In the genomic region with DNA sequence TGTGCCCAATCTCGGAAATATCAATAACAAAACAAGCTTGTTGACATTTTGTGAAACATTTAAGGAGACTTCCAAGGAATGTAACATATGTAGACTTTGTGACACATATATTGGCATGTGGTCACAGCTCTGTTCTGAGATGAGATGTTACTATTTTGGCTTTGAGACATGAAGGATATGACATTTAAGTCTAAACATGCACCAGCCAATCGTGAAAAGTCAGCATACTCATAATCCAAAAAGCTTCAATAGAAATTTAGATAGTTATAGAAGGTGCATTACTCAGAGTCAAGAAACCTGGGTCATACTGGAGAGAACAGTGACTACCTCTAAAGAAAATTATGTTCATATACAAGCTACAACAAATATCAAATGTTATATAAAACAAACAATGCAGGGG, we compare ENCODE assay signal across 31 cellular contexts. TPM values are rescaled to one million over a fixed set of nuclear protein-coding genes. Genes with fewer than 3 reads are reported as not detected.
DNase-seq lines count a peak whose midpoint lies in the region; FAIRE-seq and TF ChIP-seq lines count a peak whose summit lies in the region.
"Had no signal": no experiment of that assay in that cellular context is flagged by ENCODE, and none has a peak within 500 bp of the region (broad histone marks: within the 10 kb centered on the region; RNA-seq: fewer than 3 reads in every experiment).

No MANE protein-coding gene starts in this region.

- TF ChIP-seq CTCF in 22Rv1 (IDR thresholded peaks at IDR 0.05) (no peak), bronchial epithelial cell (IDR thresholded peaks at IDR 0.05; ENCODE audit: insufficient read depth, low read length, severe bottlenecking) (no peak), H9 (conservative IDR thresholded peaks at IDR 0.05) (no peak), vagina (IDR thresholded peaks at IDR 0.05) (no peak)

- no peak overlapping the region for H3K14ac ChIP-seq in H9 (ENCODE audit: insufficient read depth, low read length)

- H3K36me3 ChIP-seq in bronchial epithelial cell (ENCODE audit: control insufficient read depth, insufficient read depth, low read length) = peaks cover 1% of the 10 kb centered on the region
- peaks cover 0 to 25% of the 10 kb centered on the region in 2 donors for H3K36me3 ChIP-seq in vagina

- H4K8ac ChIP-seq in H9 (replicated peaks; ENCODE audit: insufficient read length, low read depth, low read length) = no peak overlapping the region

- H3K4ac ChIP-seq in H9 (ENCODE audit: low read depth, low read length) = no peak overlapping the region

- no peaks in the 10 kb centered on the region for H3K4me1 ChIP-seq in H9 (ENCODE audit: insufficient read depth, low read length)
- no peaks in the 10 kb centered on the region for H3K4me1 ChIP-seq in vagina

- no peak overlapping the region for H3K56ac ChIP-seq in H9 (ENCODE audit: insufficient read length, low read depth, low read length)

- H2BK12ac ChIP-seq in H9 (ENCODE audit: insufficient read length, low read depth, low read length) = no peak overlapping the region

- H3K23me2 ChIP-seq in H9 (ENCODE audit: insufficient read length, low read depth, low read length, poor library complexity, severe bottlenecking) = no peaks in the 10 kb centered on the region

- H3K27ac Mint-ChIP-seq in H9 = peak overlapping the region in 1 of 3 experiments; percentile 34; a peak in 1 of 7 replicates
- H3K27ac Mint-ChIP-seq: CD4-positive, alpha-beta memory T cell had no signal

- peak; percentile 73 for FAIRE-seq in HTR-8/SVneo (lab: Jason Lieb, UNC)
- no peak for FAIRE-seq in bronchial epithelial cell (lab: Jason Lieb, UNC)
- FAIRE-seq: GM12878, K562 had no signal

- no peak overlapping the region for H4K91ac ChIP-seq in H9 (ENCODE audit: insufficient read length, low read depth, low read length)

- no peak overlapping the region for H3K23ac ChIP-seq in H9 (ENCODE audit: insufficient read length, low read depth, low read length)

- no peaks in the 10 kb centered on the region for H3K9me3 Mint-ChIP-seq in H9
- H3K9me3 Mint-ChIP-seq: CD4-positive, alpha-beta memory T cell had no signal

- no peak overlapping the region for H2BK20ac ChIP-seq in H9 (ENCODE audit: low read depth, low read length, poor library complexity, severe bottlenecking)

- WGBS in H9 (ENCODE audit: extremely low coverage, insufficient read length, low lambda C conversion rate) = no CpG with 5 or more reads among the region's 2 CpGs

- DNase-seq in HTR-8/SVneo (ENCODE audit: insufficient read length, low spot score) = no peak
- DNase-seq in bronchial epithelial cell (ENCODE audit: low read depth) = peak; percentile 76
- DNase-seq in epithelial cell of prostate (ENCODE audit: low read depth, low spot score) = no peak
- no peak for DNase-seq in NCI-H2196 treated with DMSO at 0.1 percent for 48 hours (lab: John Stamatoyannopoulos, UW; ENCODE audit: unreplicated experiment)
- no peak for DNase-seq in H9
- no peak for DNase-seq in vagina (ENCODE audit: extremely low spot score in 2 of 2)
- DNase-seq: C1 segment of cervical spinal cord; CD4-positive, alpha-beta memory T cell; COR-L47; EL; GDM1; Kasumi-1; MV-4-11; NCI-H1105; NCI-H146; NCI-H1930; NCI-H2107; NCI-H446; NCI-H524 treated with DMSO at 0.1 percent for 48 hours; NCI-H82; NK-92 treated with Interleukin-12 subunit alpha and Interleukin-12 subunit beta, amount 100 ng/mL, for 24 hours; PC-9 had no signal

- no peak overlapping the region for H3K18ac ChIP-seq in H9 (ENCODE audit: insufficient read length, low read depth, low read length)

- H3K79me1 ChIP-seq in H9 (ENCODE audit: insufficient read depth, low read depth, low read length, poor library complexity, severe bottlenecking) = no peaks in the 10 kb centered on the region

- no peak overlapping the region for H2AFZ ChIP-seq in H9 (ENCODE audit: low read length)
- H2AFZ ChIP-seq: PC-9 had no signal

- no peak overlapping the region for H3K4me2 ChIP-seq in H9 (ENCODE audit: insufficient read depth, insufficient read length, low read length)
- H3K4me2 ChIP-seq: PC-9 had no signal

- peaks cover 3 to 4% of the 10 kb centered on the region in 2 experiments; a peak in 1 of 4 replicates for H3K4me1 Mint-ChIP-seq in H9

- H3K4me3 Mint-ChIP-seq in H9 = no peak overlapping the region
- H3K4me3 Mint-ChIP-seq: CD4-positive, alpha-beta memory T cell had no signal

- no peak overlapping the region for H2BK15ac ChIP-seq in H9 (ENCODE audit: low read depth, low read length)

- H3K79me2 ChIP-seq in H9 (ENCODE audit: insufficient read depth, low read length) = no peaks in the 10 kb centered on the region

- H3T11ph ChIP-seq in H9 (ENCODE audit: low read length) = no peak overlapping the region

- H3K4me3 ChIP-seq in bronchial epithelial cell (ENCODE audit: low read depth, low read length) (no peak overlapping the region), vagina (no peak overlapping the region)
- H3K4me3 ChIP-seq: GM12878, K562, PC-9, SJSA1 had no signal

- no peaks in the 10 kb centered on the region for H3K27me3 Mint-ChIP-seq in H9 (ENCODE audit: low read depth)
- H3K27me3 Mint-ChIP-seq: CD4-positive, alpha-beta memory T cell had no signal

- intact Hi-C loops in vagina (cut with DNase I) = no loop called here

- no peak overlapping the region for H3K9ac ChIP-seq in H9 (ENCODE audit: extremely low read depth, insufficient read length, low read length)

- H3K9me3 ChIP-seq in H9 (ENCODE audit: control insufficient read depth, low read depth, low read length) (no peaks in the 10 kb centered on the region), vagina (no peaks in the 10 kb centered on the region)
- H3K9me3 ChIP-seq: SJSA1 had no signal

- H3K27ac ChIP-seq in 22Rv1 (0 out of 2 replicates have a peak overlapping the region, but pooled peaks have one; percentile 27), epithelial cell of prostate (peak overlapping the region; percentile 38), H9 (ENCODE audit: insufficient read length, low read depth, low read length) (no peak overlapping the region), vagina (no peak overlapping the region)
- H3K27ac ChIP-seq: PC-9, SJSA1 had no signal

- no peak overlapping the region for H2BK120ac ChIP-seq in H9 (ENCODE audit: low read depth, low read length, poor library complexity, severe bottlenecking)

- peaks cover 0 to 22% (median 10%) of the 10 kb centered on the region in 3 experiments; a peak in 5 of 7 replicates for H3K36me3 Mint-ChIP-seq in H9 (ENCODE audit: insufficient read depth in 1 of 3, low read depth in 3 of 3)

- no peak for TF ChIP-seq POLR2A in vagina (IDR thresholded peaks at IDR 0.05)

- no peaks in the 10 kb centered on the region for H4K20me1 ChIP-seq in H9 (ENCODE audit: control insufficient read depth, insufficient read depth, insufficient read length)

- no peaks in the 10 kb centered on the region for H3K27me3 ChIP-seq in bronchial epithelial cell (ENCODE audit: control insufficient read depth, insufficient read depth, low read length)
- H3K27me3 ChIP-seq in H9 (ENCODE audit: insufficient read depth, low read length) = no peaks in the 10 kb centered on the region
- H3K27me3 ChIP-seq in vagina = no peaks in the 10 kb centered on the region
- H3K27me3 ChIP-seq: SJSA1 had no signal

- H4K5ac ChIP-seq in H9 (ENCODE audit: insufficient read length, low read depth, low read length) = no peak overlapping the region

- H2AK5ac ChIP-seq in H9 (ENCODE audit: insufficient read length, low read length) = no peak overlapping the region

- no peak overlapping the region for H2BK5ac ChIP-seq in H9 (ENCODE audit: insufficient read length, low read length)

RNA-seq across cellular contexts. Expression of a gene that starts 13.4 kb away (rescaled TPM):
- total RNA-seq in bronchial epithelial cell (33.2 and 43.5 TPM in 2 replicates), H9 (2021) (59.3 and 64.9 TPM in 2 replicates), vagina (18.9 TPM)

RNA-seq across cellular contexts. Expression of a gene that starts 53.5 kb away (rescaled TPM):
- total RNA-seq in bronchial epithelial cell (0.26 and 2.1 TPM in 2 replicates), H9 (2021) (not detected in 2 replicates), vagina (not detected)
- total RNA-seq: A673; CD4-positive, alpha-beta memory T cell; GM12878; H4; HT-29; K562; M059J; PC-9; Right ventricle myocardium inferior; SJSA1 had no signal

Comparison
In these comparisons a context has a peak if more than half of its experiments do, and no peak if none do; other contexts are left out.
1. H3K27ac ChIP-seq: peak in 22Rv1 (single experiment) and epithelial cell of prostate (single experiment); none in H9 (single experiment) and vagina (single experiment).